In genomic region chr1:59377350-59377904, GRCh38 we compare ENCODE assay signal across 21 cellular contexts.
"Had no signal": no experiment of that assay in that cellular context is flagged by ENCODE, and none has a peak within 500 bp of the region (broad histone marks: within the 10 kb centered on the region; RNA-seq: fewer than 3 reads in every experiment).

No MANE protein-coding gene starts in this region.

- H3K27ac ChIP-seq: epithelial cell of prostate, esophagus muscularis mucosa, gastrocnemius medialis, heart right ventricle, spleen, tibial artery, upper lobe of right lung, vagina had no signal

- H3K4me3 ChIP-seq: esophagus muscularis mucosa, gastrocnemius medialis, heart right ventricle, mucosa of descending colon, spleen, tibial artery, upper lobe of right lung, vagina had no signal

- H3K4me1 ChIP-seq: esophagus muscularis mucosa, gastrocnemius medialis, spleen, tibial artery, upper lobe of right lung had no signal

- H3K27ac Mint-ChIP-seq: dendritic cell treated with granulocyte-macrophage colony-stimulating factor and Interleukin-4, amounts not matched to agents 40 ng/mL and 50 ng/mL, for 4 days; effector memory CD8-positive, alpha-beta T cell had no signal

- ATAC-seq: effector memory CD8-positive, alpha-beta T cell; gastrocnemius medialis; heart right ventricle; mucosa of descending colon; naive thymus-derived CD8-positive, alpha-beta T cell; sciatic nerve; upper lobe of right lung had no signal

- H3K27me3 Mint-ChIP-seq: dendritic cell treated with granulocyte-macrophage colony-stimulating factor and Interleukin-4, amounts not matched to agents 40 ng/mL and 50 ng/mL, for 4 days; effector memory CD8-positive, alpha-beta T cell; naive thymus-derived CD8-positive, alpha-beta T cell had no signal

- H3K27me3 ChIP-seq: esophagus muscularis mucosa, gastrocnemius medialis, heart right ventricle, spleen, tibial artery, upper lobe of right lung, vagina had no signal

- H3K9me3 Mint-ChIP-seq: effector memory CD8-positive, alpha-beta T cell had no signal

- DNase-seq: effector memory CD8-positive, alpha-beta T cell; gastrocnemius medialis; heart right ventricle; hypothalamus; kidney glomerular epithelial cell; mammary epithelial cell; mucosa of descending colon; naive thymus-derived CD8-positive, alpha-beta T cell; posterior cingulate gyrus; spleen; stimulated activated CD4-positive, alpha-beta T cell treated with anti-CD3 and anti-CD28 coated beads, Interleukin-15, amount 100 ng/mL, for 24 hours; stimulated activated CD4-positive, alpha-beta T cell treated with anti-CD3 and anti-CD28 coated beads, Interleukin-1b, Interleukin-23, amount 100 ng/mL, for 48 hours; stimulated activated CD4-positive, alpha-beta T cell treated with anti-CD3 and anti-CD28 coated beads, Interleukin-4, amount 100 ng/mL, for 24 hours; stimulated activated naive CD4-positive, alpha-beta T cell; tibial artery; upper lobe of right lung had no signal

- H3K9me3 ChIP-seq: esophagus muscularis mucosa, gastrocnemius medialis, mucosa of descending colon, tibial artery, upper lobe of right lung, vagina had no signal

- H3K36me3 ChIP-seq: gastrocnemius medialis, tibial artery, upper lobe of right lung, vagina had no signal

- H3K4me3 Mint-ChIP-seq: dendritic cell treated with granulocyte-macrophage colony-stimulating factor and Interleukin-4, amounts not matched to agents 40 ng/mL and 50 ng/mL, for 4 days; effector memory CD8-positive, alpha-beta T cell; naive thymus-derived CD8-positive, alpha-beta T cell had no signal
